In genomic region chr2:148939271-148939670, GRCh38 we compare ENCODE assay signal across 26 cellular contexts.
"Had no signal": no experiment of that assay in that cellular context is flagged by ENCODE, and none has a peak within 500 bp of the region (broad histone marks: within the 10 kb centered on the region; RNA-seq: fewer than 3 reads in every experiment).

No MANE protein-coding gene starts in this region.

- ATAC-seq: activated CD4-positive, alpha-beta T cell treated with anti-CD3 and anti-CD28 coated beads for 36 hours; activated CD8-positive, alpha-beta memory T cell treated with anti-CD3 and anti-CD28 coated beads, Interleukin-2, amount 10 ng/mL, durations not matched to agents 7 days and 5 days; activated CD8-positive, alpha-beta T cell treated with anti-CD3 and anti-CD28 coated beads, Interleukin-2, amount 10 ng/mL, durations not matched to agents 7 days and 5 days; activated naive CD4-positive, alpha-beta T cell treated with anti-CD3 and anti-CD28 coated beads, Interleukin-2, amount 50 U/mL, for 72 hours; activated T-cell treated with anti-CD3 and anti-CD28 coated beads, Interleukin-2, amount 50 U/mL, for 72 hours; esophagus mucosa; heart left ventricle; T-helper 17 cell had no signal

- H3K79me2 ChIP-seq: hepatocyte had no signal

- H3K27ac ChIP-seq: ascending aorta, brain microvascular endothelial cell, coronary artery, heart left ventricle, hepatocyte had no signal

- H3K4me2 ChIP-seq: hepatocyte had no signal

- H3K4me3 ChIP-seq: ascending aorta, coronary artery, dorsolateral prefrontal cortex, heart left ventricle, hepatocyte had no signal

- DNase-seq: activated CD4-positive, alpha-beta memory T cell treated with anti-CD3 and anti-CD28 coated beads for 36 hours; activated CD4-positive, alpha-beta T cell treated with anti-CD3 and anti-CD28 coated beads for 36 hours; activated CD4-positive, alpha-beta T cell treated with anti-CD3 and anti-CD28 coated beads, Interleukin-2, amount 10 ng/mL, durations not matched to agents 24 days and 14 days; activated CD4-positive, CD25-positive, alpha-beta regulatory T cell; activated CD4-positive, CD25-positive, alpha-beta regulatory T cell treated with anti-CD3 and anti-CD28 coated beads, Interleukin-2, amount 50 U/mL, for 72 hours; activated CD8-positive, alpha-beta memory T cell treated with anti-CD3 and anti-CD28 coated beads, Interleukin-2, amount 10 ng/mL, durations not matched to agents 7 days and 5 days; activated CD8-positive, alpha-beta memory T cell treated with anti-CD3 and anti-CD28 coated beads, Interleukin-2, amount 50 U/mL, for 4 hours; activated CD8-positive, alpha-beta T cell treated with anti-CD3 and anti-CD28 coated beads, Interleukin-2, amount 10 ng/mL, durations not matched to agents 7 days and 5 days; activated gamma-delta T cell; activated naive CD4-positive, alpha-beta T cell; activated naive CD4-positive, alpha-beta T cell treated with anti-CD3 and anti-CD28 coated beads, Interleukin-2, amount 10 ng/mL, durations not matched to agents 7 days and 5 days; activated naive CD8-positive, alpha-beta T cell treated with anti-CD3 and anti-CD28 coated beads, Interleukin-2, amount 10 ng/mL, durations not matched to agents 7 days and 5 days; activated T-cell treated with anti-CD3 and anti-CD28 coated beads, Interleukin-2, amount 50 U/mL, for 24 hours; activated T-cell treated with anti-CD3 and anti-CD28 coated beads, Interleukin-2, amount 50 U/mL, for 72 hours; brain microvascular endothelial cell; dorsolateral prefrontal cortex; effector memory CD4-positive, alpha-beta T cell; endodermal cell; foreskin fibroblast; heart left ventricle; T-helper 17 cell had no signal

- H3K4me1 ChIP-seq: ascending aorta, heart left ventricle had no signal

- H3K27me3 ChIP-seq: ascending aorta, brain microvascular endothelial cell, dorsolateral prefrontal cortex, heart left ventricle had no signal

- H3K36me3 ChIP-seq: ascending aorta, brain microvascular endothelial cell, heart left ventricle had no signal
